Comparison of ENCODE assay signal across 1 cellular context in the genomic region with DNA sequence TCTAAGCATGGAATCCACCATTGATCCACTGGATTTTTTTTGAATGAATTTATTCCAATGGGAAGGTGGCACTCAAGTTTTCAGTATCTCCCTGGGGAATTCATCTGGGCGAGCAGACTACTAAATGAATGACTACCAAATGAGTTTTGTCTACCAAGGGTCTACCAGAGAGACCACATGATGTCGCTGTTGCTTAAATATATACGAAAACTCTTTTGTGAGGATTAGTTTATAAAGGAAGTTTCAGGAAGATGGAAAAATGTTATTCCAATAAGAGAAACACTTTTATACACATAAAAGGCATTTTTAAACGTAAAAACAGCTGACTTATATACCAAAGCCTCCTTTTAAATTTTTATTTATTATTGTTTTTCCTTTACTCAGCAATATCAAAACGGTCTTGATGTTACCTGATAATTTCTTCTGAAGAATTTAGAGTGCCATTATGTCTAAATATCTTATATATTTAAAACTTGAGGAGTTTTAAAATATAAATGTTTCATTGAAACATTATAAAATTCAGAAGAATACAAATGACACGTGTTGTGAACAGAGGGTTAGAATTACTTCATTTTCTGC.
TF ChIP-seq lines count a peak whose summit lies in the region.

No MANE protein-coding gene starts in this region.

TF ChIP-seq in HepG2, 621 proteins besides CTCF, POLR2A, EP300 and RAD21 (continued from another document):
- TF ChIP-seq PLRG1 (conservative IDR thresholded peaks at IDR 0.05) (no peak), ZNF34 (CRISPR knock-in tag; IDR thresholded peaks at IDR 0.05; ENCODE audit: borderline replicate concordance) (no peak)
